Comparison of ENCODE assay signal across 8 cellular contexts in the genomic region with DNA sequence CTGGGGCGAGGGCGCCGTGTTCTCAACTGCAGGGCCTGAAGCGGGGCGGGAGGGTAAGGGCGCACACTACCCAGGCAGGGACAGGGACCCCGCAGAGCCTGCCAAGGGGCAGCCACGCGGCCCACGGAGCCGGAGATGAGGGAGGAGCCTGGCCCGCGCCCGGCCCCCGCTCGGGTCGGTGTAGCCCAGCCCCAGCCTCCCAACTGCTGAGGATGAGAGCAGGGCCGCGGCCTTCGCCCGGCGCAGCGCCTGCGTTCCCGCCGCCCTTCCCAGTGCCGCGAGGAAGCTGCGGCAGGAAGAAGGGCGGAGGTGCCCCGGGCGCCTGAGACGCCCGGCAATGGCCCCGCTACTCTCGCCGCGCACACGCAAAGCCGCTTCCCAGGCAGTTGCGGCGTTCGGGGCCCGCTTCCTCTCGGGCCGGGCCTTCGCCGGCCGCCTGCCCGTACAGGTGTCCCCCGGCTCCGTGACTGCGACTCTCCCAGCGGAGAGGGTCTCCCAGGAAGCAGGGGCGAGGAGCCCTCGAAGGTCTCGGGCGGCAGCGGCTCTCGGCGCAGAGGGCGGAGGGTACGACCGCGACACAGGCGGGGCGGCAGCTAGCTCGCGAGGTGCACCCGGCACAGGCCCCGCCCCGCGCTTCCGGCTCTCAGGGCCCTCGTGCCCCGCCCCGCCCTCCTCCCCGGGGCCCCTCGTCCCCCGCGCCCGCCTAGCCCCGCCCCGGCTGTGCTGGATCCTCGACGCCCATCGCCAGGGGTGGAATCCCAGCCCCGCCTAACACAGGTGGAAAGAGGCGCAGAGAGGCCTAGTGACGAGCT. TPM values are rescaled to one million over a fixed set of nuclear protein-coding genes. Genes with fewer than 3 reads are reported as not detected.
DNase-seq lines count a peak whose midpoint lies in the region; ATAC-seq and TF ChIP-seq lines count a peak whose summit lies in the region.

No MANE protein-coding gene starts in this region.

- TF ChIP-seq CTCF in KMS-11 (conservative IDR thresholded peaks at IDR 0.05; ENCODE audit: low read depth, low read length): no peak

- H3K27me3 ChIP-seq in KMS-11 (ENCODE audit: insufficient read depth, low read depth): no peaks in the 10 kb centered on the region

- no peaks in the 10 kb centered on the region for H3K36me3 Mint-ChIP-seq in natural killer cell treated with Interleukin-12 subunit alpha and Interleukin-12 subunit beta and Interleukin-15 and Interleukin-18, amount 100 ng/mL, for 72 hours
- no peaks in the 10 kb centered on the region for H3K36me3 Mint-ChIP-seq in stimulated activated naive CD8-positive, alpha-beta T cell treated with anti-CD3 and anti-CD28 coated beads, Interleukin-15, Interleukin-2, amounts not matched to agents 100 ng/mL and 50 ng/mL, for 24 hours (ENCODE audit: low read depth)

- H3K27ac ChIP-seq in KMS-11: peak overlapping the region; percentile 88

- peak overlapping the region; percentile 79 for H3K4me3 Mint-ChIP-seq in natural killer cell treated with Interleukin-12 subunit alpha and Interleukin-12 subunit beta and Interleukin-15 and Interleukin-18, amount 100 ng/mL, for 72 hours
- H3K4me3 Mint-ChIP-seq in stimulated activated naive CD8-positive, alpha-beta T cell treated with anti-CD3 and anti-CD28 coated beads, Interleukin-15, Interleukin-2, amounts not matched to agents 100 ng/mL and 50 ng/mL, for 24 hours: peak overlapping the region; percentile 87

- H3K4me2 ChIP-seq in KMS-11: peak overlapping the region; percentile 92

- no peak overlapping the region for H3K4me3 ChIP-seq in KMS-11 (IDR thresholded peaks at IDR 0.05; ENCODE audit: insufficient read depth, low read depth, low read length)

- no peaks in the 10 kb centered on the region for H3K36me3 ChIP-seq in KMS-11 (ENCODE audit: insufficient read depth)

- H3K9me3 Mint-ChIP-seq in natural killer cell treated with Interleukin-12 subunit alpha and Interleukin-12 subunit beta and Interleukin-15 and Interleukin-18, amount 100 ng/mL, for 72 hours: no peaks in the 10 kb centered on the region
- H3K9me3 Mint-ChIP-seq in stimulated activated naive CD8-positive, alpha-beta T cell treated with anti-CD3 and anti-CD28 coated beads, Interleukin-15, Interleukin-2, amounts not matched to agents 100 ng/mL and 50 ng/mL, for 24 hours: no peaks in the 10 kb centered on the region

- peaks cover 14% of the 10 kb centered on the region for H3K4me1 ChIP-seq in KMS-11 (ENCODE audit: low read depth, poor library complexity, severe bottlenecking)

- no peaks in the 10 kb centered on the region for H3K27me3 Mint-ChIP-seq in natural killer cell treated with Interleukin-12 subunit alpha and Interleukin-12 subunit beta and Interleukin-15 and Interleukin-18, amount 100 ng/mL, for 72 hours
- no peaks in the 10 kb centered on the region for H3K27me3 Mint-ChIP-seq in stimulated activated naive CD8-positive, alpha-beta T cell treated with anti-CD3 and anti-CD28 coated beads, Interleukin-15, Interleukin-2, amounts not matched to agents 100 ng/mL and 50 ng/mL, for 24 hours

- peak overlapping the region; percentile 84 for H2AFZ ChIP-seq in KMS-11 (ENCODE audit: low read depth)

- H3K4me1 Mint-ChIP-seq in natural killer cell treated with Interleukin-12 subunit alpha and Interleukin-12 subunit beta and Interleukin-15 and Interleukin-18, amount 100 ng/mL, for 72 hours (ENCODE audit: low read depth in 2 of 2): peaks cover 11 to 14% of the 10 kb centered on the region in 2 donors
- H3K4me1 Mint-ChIP-seq in stimulated activated naive CD8-positive, alpha-beta T cell treated with anti-CD3 and anti-CD28 coated beads, Interleukin-15, Interleukin-2, amounts not matched to agents 100 ng/mL and 50 ng/mL, for 24 hours (ENCODE audit: low read depth): peaks cover 26% of the 10 kb centered on the region

- DNase-seq in DMS79 treated with DMSO at 0.1 percent for 48 hours (lab: John Stamatoyannopoulos, UW) (peak; percentile 95), activated T-helper 1 cell treated with Interleukin-2 at 50 U/mL for 16 hours (ENCODE audit: low read depth) (peak; percentile 90), fibroblast of peridontal ligament (ENCODE audit: extremely low read depth) (peak; percentile 29)
- peak; percentile 95 for DNase-seq in natural killer cell treated with Interleukin-12 subunit alpha and Interleukin-12 subunit beta and Interleukin-15 and Interleukin-18, amount 100 ng/mL, for 72 hours (ENCODE audit: low spot score)

- peak; percentile 94 for ATAC-seq in GM21786 (IDR thresholded peaks at IDR 0.05; ENCODE audit: unreplicated experiment)
- peak; percentile 98 to 99 for ATAC-seq in natural killer cell treated with Interleukin-12 subunit alpha and Interleukin-12 subunit beta and Interleukin-15 and Interleukin-18, amount 100 ng/mL, for 72 hours

- no peaks in the 10 kb centered on the region for H4K20me1 ChIP-seq in KMS-11 (ENCODE audit: insufficient read depth)

- peak overlapping the region; percentile 67 to 77 for H3K27ac Mint-ChIP-seq in natural killer cell treated with Interleukin-12 subunit alpha and Interleukin-12 subunit beta and Interleukin-15 and Interleukin-18, amount 100 ng/mL, for 72 hours
- H3K27ac Mint-ChIP-seq in stimulated activated naive CD8-positive, alpha-beta T cell treated with anti-CD3 and anti-CD28 coated beads, Interleukin-15, Interleukin-2, amounts not matched to agents 100 ng/mL and 50 ng/mL, for 24 hours: peak overlapping the region; percentile 93

- no peaks in the 10 kb centered on the region for H3K79me2 ChIP-seq in KMS-11 (ENCODE audit: insufficient read depth, low read depth)

- H3K9ac ChIP-seq in KMS-11: peak overlapping the region; percentile 98

TF ChIP-seq in PFSK-1, 5 proteins besides CTCF, POLR2A, EP300 and RAD21:
- TF ChIP-seq POLR2AphosphoS5 (IDR thresholded peaks at IDR 0.05; ENCODE audit: low read depth, low read length) (0 out of 2 replicates have a peak, but pooled peaks have one; percentile 50), TAF1 (IDR thresholded peaks at IDR 0.05; ENCODE audit: borderline replicate concordance, insufficient read depth, low read length) (no peak), FOXP2 (optimal IDR thresholded peaks at IDR 0.05; ENCODE audit: borderline replicate concordance, extremely low read depth, extremely low read length, insufficient read depth) (peak; percentile 80)

RNA-seq across cellular contexts. Expression of a gene that starts 24.8 kb away (rescaled TPM):
- polyA plus RNA-seq in PFSK-1 (2012; ENCODE audit: insufficient read length, low read depth): 39.5 TPM
- total RNA-seq in natural killer cell treated with Interleukin-12 subunit alpha and Interleukin-12 subunit beta and Interleukin-15 and Interleukin-18, amount 100 ng/mL, for 72 hours: 10 to 100 TPM; 59.7 to 75.7 TPM

RNA-seq across cellular contexts. Expression of a gene that starts 54.7 kb away (rescaled TPM):
- polyA plus RNA-seq in PFSK-1 (2012; ENCODE audit: insufficient read length, low read depth): 0.23 TPM
- under 1 TPM in 1 of 2 donors, not detected in 1; 0.33 TPM for total RNA-seq in natural killer cell treated with Interleukin-12 subunit alpha and Interleukin-12 subunit beta and Interleukin-15 and Interleukin-18, amount 100 ng/mL, for 72 hours

Comparison
In these comparisons a context has a peak if more than half of its experiments do, and no peak if none do; other contexts are left out.
1. DNase-seq: peak in every context shown above with its lines; median percentile 95 in DMS79 treated with DMSO at 0.1 percent for 48 hours; 95 in natural killer cell treated with Interleukin-12 subunit alpha and Interleukin-12 subunit beta and Interleukin-15 and Interleukin-18, amount 100 ng/mL, for 72 hours; 90 in activated T-helper 1 cell treated with Interleukin-2 at 50 U/mL for 16 hours; 29 in fibroblast of peridontal ligament.